11 cellular contexts compared by ENCODE assay signal in genomic region chr14:50647282-50647681, GRCh38. TPM values are rescaled to one million over a fixed set of nuclear protein-coding genes. Genes with fewer than 3 reads are reported as not detected.
DNase-seq lines count a peak whose midpoint lies in the region; ATAC-seq, FAIRE-seq and TF ChIP-seq lines count a peak whose summit lies in the region.
"Had no signal": no experiment of that assay in that cellular context is flagged by ENCODE, and none has a peak within 500 bp of the region (broad histone marks: within the 10 kb centered on the region; RNA-seq: fewer than 3 reads in every experiment).

No MANE protein-coding gene starts in this region.

- TF ChIP-seq CTCF in type B pancreatic cell (conservative IDR thresholded peaks at IDR 0.05), result no peak

- peaks cover 19% of the 10 kb centered on the region for H3K36me3 Mint-ChIP-seq in stimulated activated memory B cell treated with anti-CD40 and anti-IgM and Interleukin-4, amounts not matched to agents 10 μg/mL and 1 μg/mL and 100 μg/mL, for 72 hours
- H3K36me3 Mint-ChIP-seq in type B pancreatic cell, result peaks cover 16% of the 10 kb centered on the region

- no peaks in the 10 kb centered on the region for H3K9me3 Mint-ChIP-seq in stimulated activated memory B cell treated with anti-CD40 and anti-IgM and Interleukin-4, amounts not matched to agents 10 μg/mL and 1 μg/mL and 100 μg/mL, for 72 hours
- no peaks in the 10 kb centered on the region for H3K9me3 Mint-ChIP-seq in type B pancreatic cell
- H3K9me3 Mint-ChIP-seq: central memory CD8-positive, alpha-beta T cell had no signal

- H3K4me1 Mint-ChIP-seq in stimulated activated memory B cell treated with anti-CD40 and anti-IgM and Interleukin-4, amounts not matched to agents 10 μg/mL and 1 μg/mL and 100 μg/mL, for 72 hours, result peaks cover 44% of the 10 kb centered on the region
- no peaks in the 10 kb centered on the region for H3K4me1 Mint-ChIP-seq in type B pancreatic cell (ENCODE audit: unreplicated experiment)

- peak; percentile 85 for ATAC-seq in GM19035 (IDR thresholded peaks at IDR 0.05; ENCODE audit: unreplicated experiment)
- ATAC-seq in HG02588 (IDR thresholded peaks at IDR 0.05; ENCODE audit: unreplicated experiment), result peak; percentile 87
- ATAC-seq in HG03439 (IDR thresholded peaks at IDR 0.05; ENCODE audit: unreplicated experiment), result peak; percentile 78
- ATAC-seq in stimulated activated memory B cell treated with anti-CD40 and anti-IgM and Interleukin-4, amounts not matched to agents 10 μg/mL and 1 μg/mL and 100 μg/mL, for 72 hours, result peak; percentile 96

- no peaks in the 10 kb centered on the region for H3K27me3 Mint-ChIP-seq in stimulated activated memory B cell treated with anti-CD40 and anti-IgM and Interleukin-4, amounts not matched to agents 10 μg/mL and 1 μg/mL and 100 μg/mL, for 72 hours
- H3K27me3 Mint-ChIP-seq in type B pancreatic cell, result no peaks in the 10 kb centered on the region
- H3K27me3 Mint-ChIP-seq: central memory CD8-positive, alpha-beta T cell had no signal

- DNase-seq in putamen (ENCODE audit: low spot score) (no peak), type B pancreatic cell (ENCODE audit: extremely low spot score, unreplicated experiment) (no peak), frontal cortex (ENCODE audit: low spot score in 2 of 2) (no peak), SW480 (ENCODE audit: low spot score) (no peak)
- DNase-seq: retina had no signal

- H3K27ac Mint-ChIP-seq in stimulated activated memory B cell treated with anti-CD40 and anti-IgM and Interleukin-4, amounts not matched to agents 10 μg/mL and 1 μg/mL and 100 μg/mL, for 72 hours, result peak overlapping the region; percentile 83
- H3K27ac Mint-ChIP-seq in type B pancreatic cell, result no peak overlapping the region

- peak overlapping the region; percentile 78 for H3K4me3 Mint-ChIP-seq in stimulated activated memory B cell treated with anti-CD40 and anti-IgM and Interleukin-4, amounts not matched to agents 10 μg/mL and 1 μg/mL and 100 μg/mL, for 72 hours
- no peak overlapping the region for H3K4me3 Mint-ChIP-seq in type B pancreatic cell
- H3K4me3 Mint-ChIP-seq: central memory CD8-positive, alpha-beta T cell had no signal

- FAIRE-seq in frontal cortex (lab: Jason Lieb, UNC), result no peak
- FAIRE-seq: H54 had no signal

RNA-seq across cellular contexts. Expression of gene SAV1, which starts 20.8 kb away (rescaled TPM):
- total RNA-seq in type B pancreatic cell (ENCODE audit: low replicate concordance) (16.9 and 25.6 TPM in 2 replicates), frontal cortex (19.6 TPM)
